22 cellular contexts compared by ENCODE assay signal in genomic region chr15:79832358-79832757, GRCh38.
"Had no signal": no experiment of that assay in that cellular context is flagged by ENCODE, and none has a peak within 500 bp of the region (broad histone marks: within the 10 kb centered on the region; RNA-seq: fewer than 3 reads in every experiment).

No MANE protein-coding gene starts in this region.

- H3K27ac Mint-ChIP-seq: mesothelial cell of epicardium; nephron progenitor cell; stimulated activated memory B cell treated with anti-CD40 and anti-IgM and Interleukin-4, amounts not matched to agents 10 μg/mL and 1 μg/mL and 100 μg/mL, for 72 hours; type B pancreatic cell had no signal

- DNase-seq: cortex of kidney; head of caudate nucleus; kidney; mesenchymal stem cell; mucosa of descending colon; naive B cell; nephron progenitor cell; nucleus accumbens; right cardiac atrium; spleen; stimulated activated CD4-positive, alpha-beta T cell treated with anti-CD3 and anti-CD28 coated beads, Interleukin-4, amount 100 ng/mL, for 4 hours; stimulated activated naive CD8-positive, alpha-beta T cell treated with anti-CD3 and anti-CD28 coated beads, Interleukin-15, Interleukin-2, amounts not matched to agents 100 U/mL and 50 U/mL, for 24 hours; substantia nigra; testis; tibial artery had no signal

- H3K4me1 Mint-ChIP-seq: mesothelial cell of epicardium; stimulated activated memory B cell treated with anti-CD40 and anti-IgM and Interleukin-4, amounts not matched to agents 10 μg/mL and 1 μg/mL and 100 μg/mL, for 72 hours had no signal

- H3K9me3 ChIP-seq: mucosa of descending colon, prostate gland, testis, tibial artery had no signal

- FAIRE-seq: frontal cortex, kidney had no signal

- H3K4me1 ChIP-seq: prostate gland, spleen, testis, tibial artery had no signal

- ATAC-seq: right cardiac atrium; stimulated activated memory B cell treated with anti-CD40 and anti-IgM and Interleukin-4, amounts not matched to agents 10 μg/mL and 1 μg/mL and 100 μg/mL, for 72 hours; stimulated activated naive CD8-positive, alpha-beta T cell treated with anti-CD3 and anti-CD28 coated beads, Interleukin-15, Interleukin-2, amounts not matched to agents 100 U/mL and 50 U/mL, for 24 hours had no signal

- H3K27me3 Mint-ChIP-seq: naive B cell; stimulated activated memory B cell treated with anti-CD40 and anti-IgM and Interleukin-4, amounts not matched to agents 10 μg/mL and 1 μg/mL and 100 μg/mL, for 72 hours; type B pancreatic cell had no signal

- H3K27ac ChIP-seq: prostate gland, skin epidermis, spleen, testis, tibial artery had no signal

- H3K27me3 ChIP-seq: spleen, testis, tibial artery had no signal

- H3K9me3 Mint-ChIP-seq: stimulated activated memory B cell treated with anti-CD40 and anti-IgM and Interleukin-4, amounts not matched to agents 10 μg/mL and 1 μg/mL and 100 μg/mL, for 72 hours had no signal

- H3K4me3 Mint-ChIP-seq: mesothelial cell of epicardium; naive B cell; nephron progenitor cell; stimulated activated memory B cell treated with anti-CD40 and anti-IgM and Interleukin-4, amounts not matched to agents 10 μg/mL and 1 μg/mL and 100 μg/mL, for 72 hours; type B pancreatic cell had no signal

- H3K4me3 ChIP-seq: lung, mucosa of descending colon, prostate gland, skin epidermis, spleen, testis, tibial artery had no signal

- H3K36me3 ChIP-seq: prostate gland had no signal
